Comparison of ENCODE assay signal across 8 cellular contexts in genomic region chr2:205681836-205682238, GRCh38. TPM values are rescaled to one million over a fixed set of nuclear protein-coding genes. Genes with fewer than 3 reads are reported as not detected.
DNase-seq lines count a peak whose midpoint lies in the region; ATAC-seq, FAIRE-seq and TF ChIP-seq lines count a peak whose summit lies in the region.

No MANE protein-coding gene starts in this region.

- H3K27ac Mint-ChIP-seq in CD4-positive, CD25-positive, alpha-beta regulatory T cell: peak overlapping the region in 1 of 3 donors; percentile 37

- H3K4me3 ChIP-seq in CD4-positive, CD25-positive, alpha-beta regulatory T cell (ENCODE audit: low read depth, low read length): no peak overlapping the region
- H3K4me3 ChIP-seq in MG63: peak overlapping the region; percentile 67

- no peak for TF ChIP-seq CTCF in D721Med (IDR thresholded peaks at IDR 0.05; ENCODE audit: insufficient read depth, missing control alignments)

- H3K36me3 ChIP-seq in CD4-positive, CD25-positive, alpha-beta regulatory T cell (ENCODE audit: control insufficient read depth, insufficient read depth, low read length): no peaks in the 10 kb centered on the region
- H3K36me3 ChIP-seq in MG63: no peaks in the 10 kb centered on the region

- no peak for FAIRE-seq in D721Med (lab: Jason Lieb, UNC)

- H3K9me3 ChIP-seq in CD4-positive, CD25-positive, alpha-beta regulatory T cell (ENCODE audit: control insufficient read depth in 2 of 2, low read length in 2 of 2): no peaks in the 10 kb centered on the region
- no peaks in the 10 kb centered on the region for H3K9me3 ChIP-seq in MG63

- peaks cover 80% of the 10 kb centered on the region for H3K27me3 Mint-ChIP-seq in CD4-positive, CD25-positive, alpha-beta regulatory T cell

- peaks cover 0 to 3% (median 0%) of the 10 kb centered on the region in 7 donors for H3K9me3 Mint-ChIP-seq in CD4-positive, CD25-positive, alpha-beta regulatory T cell

- no peaks in the 10 kb centered on the region for H3K36me3 Mint-ChIP-seq in CD4-positive, CD25-positive, alpha-beta regulatory T cell

- peaks cover 0 to 32% (median 7%) of the 10 kb centered on the region in 4 donors for H3K4me1 Mint-ChIP-seq in CD4-positive, CD25-positive, alpha-beta regulatory T cell

- H3K27me3 ChIP-seq in CD4-positive, CD25-positive, alpha-beta regulatory T cell (ENCODE audit: control insufficient read depth, insufficient read depth, low read length): peaks cover 29% of the 10 kb centered on the region
- peaks cover 3% of the 10 kb centered on the region; the same call in 1 of the 2 replicates for H3K27me3 ChIP-seq in MG63

- DNase-seq in CD4-positive, CD25-positive, alpha-beta regulatory T cell: peak in 1 of 3 donors; percentile 14
- DNase-seq in MG63 (no peak), caudate nucleus (lab: John Stamatoyannopoulos, UW) (peak in 1 of 61 donors; percentile 64), lung microvascular endothelial cell (ENCODE audit: low read depth in 2 of 2) (peak; percentile 52 to 69), D721Med (ENCODE audit: insufficient read length, low spot score) (no peak)
- DNase-seq in activated CD4-positive, CD25-positive, alpha-beta regulatory T cell (lab: John Stamatoyannopoulos, UW): no peak

- ATAC-seq in CD4-positive, CD25-positive, alpha-beta regulatory T cell (ENCODE audit: low read depth in 2 of 2): no peak
- ATAC-seq in GM19324 (IDR thresholded peaks at IDR 0.05; ENCODE audit: low FRiP score, unreplicated experiment): peak; percentile 31
- no peak for ATAC-seq in HG02970 (IDR thresholded peaks at IDR 0.05; ENCODE audit: low FRiP score, unreplicated experiment)

- peak overlapping the region; percentile 32 to 68 (median 62) for H3K4me3 Mint-ChIP-seq in CD4-positive, CD25-positive, alpha-beta regulatory T cell

- H3K27ac ChIP-seq in CD4-positive, CD25-positive, alpha-beta regulatory T cell (ENCODE audit: insufficient read depth, low read length, poor library complexity, severe bottlenecking): no peak overlapping the region
- H3K27ac ChIP-seq in caudate nucleus (ENCODE audit: low read depth, low read length): peak overlapping the region; percentile 19

- peaks cover 7% of the 10 kb centered on the region for H3K4me1 ChIP-seq in CD4-positive, CD25-positive, alpha-beta regulatory T cell (ENCODE audit: control insufficient read depth, insufficient read depth, low read length, poor library complexity, severe bottlenecking)

RNA-seq across cellular contexts. Expression of gene NRP2, which starts 0.5 kb away (rescaled TPM):
- total RNA-seq in CD4-positive, CD25-positive, alpha-beta regulatory T cell: not detected
- polyA plus RNA-seq in CD4-positive, CD25-positive, alpha-beta regulatory T cell: under 1 TPM in 1 of 4 donors, not detected in 3; 0.64 TPM
- total RNA-seq in MG63 (2014; rRNA removed; shearing (Covaris generic); ENCODE audit: low replicate concordance): 3.5 TPM in 1 of 2 replicates, not detected in the other
- total RNA-seq in lung microvascular endothelial cell: 137 and 163 TPM in 2 replicates

Comparison
In these comparisons a context has a peak if more than half of its experiments do, and no peak if none do; other contexts are left out.
1. DNase-seq: peak in lung microvascular endothelial cell (2 of 2); none in MG63 (single experiment), activated CD4-positive, CD25-positive, alpha-beta regulatory T cell (0 of 4) and D721Med (single experiment).
2. RNA of gene NRP2, which starts 0.5 kb away (total RNA-seq): 137 to 163 TPM in lung microvascular endothelial cell; 3.5 TPM in MG63 and not detected in CD4-positive, CD25-positive, alpha-beta regulatory T cell (single experiment); every median in the first group is over 10 times any median in the second.